ENCODE assay signal across 15 cellular contexts in genomic region chr1:230542054-230542453, GRCh38.
DNase-seq lines count a peak whose midpoint lies in the region; ATAC-seq and TF ChIP-seq lines count a peak whose summit lies in the region.
"Had no signal": no experiment of that assay in that cellular context is flagged by ENCODE, and none has a peak within 500 bp of the region (broad histone marks: within the 10 kb centered on the region; RNA-seq: fewer than 3 reads in every experiment).

No MANE protein-coding gene starts in this region.

- ATAC-seq in activated CD4-positive, alpha-beta T cell treated with anti-CD3 and anti-CD28 coated beads for 36 hours = peak; percentile 90
- no peak for ATAC-seq in Right ventricle myocardium inferior

- H4K20me1 ChIP-seq in mammary epithelial cell (ENCODE audit: insufficient read depth, low read length) = no peaks in the 10 kb centered on the region

- no peak overlapping the region for H3K4me2 ChIP-seq in mammary epithelial cell (ENCODE audit: insufficient read depth, low read depth, low read length)
- H3K4me2 ChIP-seq: PC-9 had no signal

- no TSS peak for BruUV-seq in mammary epithelial cell (replicated peaks; lab: Mats Ljungman, UMichigan)

- CTCF ChIA-PET in activated CD4-positive, alpha-beta T cell treated with anti-CD3 and anti-CD28 coated beads for 36 hours (lab: Charles Lee) = no interaction called here
- CTCF ChIA-PET in mammary epithelial cell (lab: Charles Lee; ENCODE audit: low non-redundant PET) = no interaction called here

- H3K27me3 Mint-ChIP-seq in activated CD4-positive, alpha-beta T cell treated with anti-CD3 and anti-CD28 coated beads for 36 hours = peaks cover 17% of the 10 kb centered on the region

- H3K4me1 ChIP-seq in mammary epithelial cell (ENCODE audit: insufficient read depth, low read length) = peaks cover 8% of the 10 kb centered on the region

- peaks cover 51% of the 10 kb centered on the region for H3K27me3 ChIP-seq in mammary epithelial cell (ENCODE audit: insufficient read depth, low read length)
- H3K27me3 ChIP-seq: ovary had no signal

- no peaks in the 10 kb centered on the region for H3K36me3 Mint-ChIP-seq in activated CD4-positive, alpha-beta T cell treated with anti-CD3 and anti-CD28 coated beads for 36 hours (ENCODE audit: low read depth)
- H3K36me3 Mint-ChIP-seq: activated naive CD4-positive, alpha-beta T cell treated with anti-CD3 and anti-CD28 coated beads, Interleukin-2, amount 50 U/mL, for 24 hours had no signal

- H3K9me3 Mint-ChIP-seq in activated CD4-positive, alpha-beta T cell treated with anti-CD3 and anti-CD28 coated beads for 36 hours (ENCODE audit: low read depth) = no peaks in the 10 kb centered on the region
- H3K9me3 Mint-ChIP-seq: activated naive CD4-positive, alpha-beta T cell treated with anti-CD3 and anti-CD28 coated beads, Interleukin-2, amount 50 U/mL, for 24 hours had no signal

- peak; percentile 49 for DNase-seq in activated CD4-positive, alpha-beta T cell treated with anti-CD3 and anti-CD28 coated beads for 36 hours
- DNase-seq in activated CD4-positive, alpha-beta T cell treated with anti-CD3 and anti-CD28 coated beads for 1 hour = no peak
- peak; percentile 5 for DNase-seq in NK-92 (lab: John Stamatoyannopoulos, UW; ENCODE audit: unreplicated experiment)
- DNase-seq in mammary epithelial cell = peak; percentile 93
- DNase-seq in non-pigmented ciliary epithelial cell (ENCODE audit: low read depth) = peak; percentile 60
- DNase-seq in DMS79 (lab: John Stamatoyannopoulos, UW) = no peak
- no peak for DNase-seq in GF-D8 (lab: John Stamatoyannopoulos, UW)
- DNase-seq in Right ventricle myocardium inferior (ENCODE audit: missing footprints) = no peak
- DNase-seq: 8988T; Calu3; effector CD4-positive, alpha-beta T cell; head of caudate nucleus; ovary; PC-9 had no signal

- in situ Hi-C loops in mammary epithelial cell (cut with MboI; ENCODE audit: low sequenced_read_pairs in 2 of 2) = no loop called here

- TF ChIP-seq CTCF in mammary epithelial cell (conservative IDR thresholded peaks at IDR 0.05 in 1 of 2, IDR thresholded peaks at IDR 0.05 in 1 of 2; ENCODE audit: extremely low read depth in 1 of 2, insufficient read depth in 1 of 2, low read depth in 1 of 2, low read length in 2 of 2) = no peak

- no peak overlapping the region for H3K9ac ChIP-seq in mammary epithelial cell (ENCODE audit: insufficient read depth, low read length)

- no peak overlapping the region for H3K4me3 ChIP-seq in mammary epithelial cell (replicated peaks in 1 of 3; ENCODE audit: insufficient read depth in 1 of 3, low read depth in 2 of 3, low read length in 3 of 3)
- H3K4me3 ChIP-seq: ovary, PC-9 had no signal

- no peaks in the 10 kb centered on the region for H3K9me3 ChIP-seq in mammary epithelial cell (replicated peaks; ENCODE audit: insufficient read depth, low read length)

- no peak overlapping the region for H3K4me3 Mint-ChIP-seq in activated CD4-positive, alpha-beta T cell treated with anti-CD3 and anti-CD28 coated beads for 36 hours
- H3K4me3 Mint-ChIP-seq: activated naive CD4-positive, alpha-beta T cell treated with anti-CD3 and anti-CD28 coated beads, Interleukin-2, amount 50 U/mL, for 24 hours had no signal

- intact Hi-C loops in activated CD4-positive, alpha-beta T cell treated with anti-CD3 and anti-CD28 coated beads for 36 hours (cut with DNase I, micrococcal nuclease) = no loop called here
- intact Hi-C loops in mammary epithelial cell (cut with micrococcal nuclease) (no loop called here), Right ventricle myocardium inferior (cut with DNase I) (no loop called here)

- H3K4me1 Mint-ChIP-seq in activated CD4-positive, alpha-beta T cell treated with anti-CD3 and anti-CD28 coated beads for 36 hours = peaks cover 2% of the 10 kb centered on the region
- H3K4me1 Mint-ChIP-seq: activated naive CD4-positive, alpha-beta T cell treated with anti-CD3 and anti-CD28 coated beads, Interleukin-2, amount 50 U/mL, for 24 hours had no signal

- no peak overlapping the region for H3K27ac ChIP-seq in mammary epithelial cell (ENCODE audit: insufficient read depth, low read depth, low read length)
- H3K27ac ChIP-seq: ovary, PC-9 had no signal

- dilution Hi-C loops in mammary epithelial cell (cut with HindIII; ENCODE audit: low sequenced_read_pairs) = no loop called here

- POLR2A ChIA-PET in activated CD4-positive, alpha-beta T cell treated with anti-CD3 and anti-CD28 coated beads for 36 hours (lab: Charles Lee) = interaction anchor here (1.2 kb wide), 1 partner anchor 35 kb away, joined by 3 read pairs; no protein-coding TSS in a partner anchor

- H3K36me3 ChIP-seq in mammary epithelial cell (ENCODE audit: insufficient read depth, low read length) = no peaks in the 10 kb centered on the region
- H3K36me3 ChIP-seq: ovary had no signal

- H3K79me2 ChIP-seq in mammary epithelial cell (ENCODE audit: insufficient read depth, low read length) = no peaks in the 10 kb centered on the region

- H2AFZ ChIP-seq in mammary epithelial cell (ENCODE audit: low read depth, low read length) = no peak overlapping the region
- H2AFZ ChIP-seq: PC-9 had no signal

- no peak overlapping the region for H3K27ac Mint-ChIP-seq in activated CD4-positive, alpha-beta T cell treated with anti-CD3 and anti-CD28 coated beads for 36 hours
- H3K27ac Mint-ChIP-seq: activated naive CD4-positive, alpha-beta T cell treated with anti-CD3 and anti-CD28 coated beads, Interleukin-2, amount 50 U/mL, for 24 hours had no signal

Comparison
In these comparisons a context has a peak if more than half of its experiments do, and no peak if none do; other contexts are left out.
1. DNase-seq: peak in activated CD4-positive, alpha-beta T cell treated with anti-CD3 and anti-CD28 coated beads for 36 hours (single experiment), NK-92 (single experiment), mammary epithelial cell (single experiment) and non-pigmented ciliary epithelial cell (single experiment); none in activated CD4-positive, alpha-beta T cell treated with anti-CD3 and anti-CD28 coated beads for 1 hour (single experiment), DMS79 (single experiment), GF-D8 (single experiment) and Right ventricle myocardium inferior (single experiment).